ENCODE assay signal across 6 cellular contexts in genomic region chr2:19880191-19880590, GRCh38. TPM values are rescaled to one million over a fixed set of nuclear protein-coding genes. Genes with fewer than 3 reads are reported as not detected.
DNase-seq lines count a peak whose midpoint lies in the region; ATAC-seq, FAIRE-seq and TF ChIP-seq lines count a peak whose summit lies in the region.
"Not testable (repeated sequence)": the region's sequence is repeated elsewhere in the genome, so short reads cannot be mapped to it uniquely, and the experiment has no call there.

No MANE protein-coding gene starts in this region.

- H3K4me3 Mint-ChIP-seq in CD8-positive, alpha-beta T cell, result not testable (repeated sequence)
- H3K4me3 Mint-ChIP-seq in endothelial cell (ENCODE audit: unreplicated experiment), result peak overlapping the region; percentile 28

- intact Hi-C loops in CD8-positive, alpha-beta T cell (cut with DNase I, micrococcal nuclease); GM12878 (cut with micrococcal nuclease; ENCODE audit: unreplicated experiment): not testable (repeated sequence)

- peaks cover 42% of the 10 kb centered on the region for H3K36me3 Mint-ChIP-seq in CD8-positive, alpha-beta T cell
- H3K36me3 Mint-ChIP-seq in endothelial cell (ENCODE audit: low read depth, unreplicated experiment), result peaks cover 11% of the 10 kb centered on the region

- not testable (repeated sequence) for H3K36me3 ChIP-seq in CD8-positive, alpha-beta T cell (ENCODE audit: insufficient read depth, low read length); GM12878 (ENCODE audit: control insufficient read depth in 2 of 2, insufficient read depth in 2 of 2, low read length in 1 of 2); neuronal stem cell (replicated peaks in 1 of 2; ENCODE audit: control insufficient read depth in 2 of 2, insufficient read depth in 2 of 2, low read length in 2 of 2)

- H3K27ac Mint-ChIP-seq in CD8-positive, alpha-beta T cell, result peak overlapping the region; percentile 33
- not testable (repeated sequence) for H3K27ac Mint-ChIP-seq in endothelial cell (ENCODE audit: unreplicated experiment)

- H2BK12ac ChIP-seq in neuronal stem cell (ENCODE audit: low read length), result not testable (repeated sequence)

- not testable (repeated sequence) for TF ChIP-seq POLR2A in GM12878 (IDR thresholded peaks at IDR 0.05; ENCODE audit: low read depth, low read length)

- H2BK5ac ChIP-seq in neuronal stem cell (ENCODE audit: low read length), result not testable (repeated sequence)

- BruUV-seq in GM12878 (replicated peaks; lab: Mats Ljungman, UMichigan), result not testable (repeated sequence)

- H4K20me1 ChIP-seq in GM12878 (ENCODE audit: control insufficient read depth, insufficient read depth), result not testable (repeated sequence)

- not testable (repeated sequence) for ATAC-seq in CD8-positive, alpha-beta T cell; GM12878

- not testable (repeated sequence) for H3K9me3 Mint-ChIP-seq in CD8-positive, alpha-beta T cell; endothelial cell (ENCODE audit: unreplicated experiment)

- not testable (repeated sequence) for H2BK15ac ChIP-seq in neuronal stem cell (ENCODE audit: low read length)

- not testable (repeated sequence) for H3K4me1 Mint-ChIP-seq in CD8-positive, alpha-beta T cell (ENCODE audit: low read depth); endothelial cell (ENCODE audit: unreplicated experiment)

- TF ChIP-seq RAD21 in GM12878 (IDR thresholded peaks at IDR 0.05; ENCODE audit: insufficient read depth, low read depth, low read length), result not testable (repeated sequence)

- POLR2A ChIA-PET in CD8-positive, alpha-beta T cell (lab: Charles Lee); GM12878 (lab: Charles Lee): not testable (repeated sequence)

- TF ChIP-seq CTCF in CD8-positive, alpha-beta T cell (IDR thresholded peaks at IDR 0.05); GM12878 (IDR thresholded peaks at IDR 0.05 in 2 of 3, conservative IDR thresholded peaks at IDR 0.05 in 1 of 3; ENCODE audit: control insufficient read depth in 2 of 3, extremely low read depth in 1 of 3, insufficient read depth in 1 of 3, low read depth in 3 of 3, low read length in 3 of 3); endothelial cell (IDR thresholded peaks at IDR 0.05; ENCODE audit: unreplicated experiment): not testable (repeated sequence)

- H3K23ac ChIP-seq in neuronal stem cell (ENCODE audit: low read depth, low read length, poor library complexity), result not testable (repeated sequence)

- not testable (repeated sequence) for H3K4ac ChIP-seq in neuronal stem cell (ENCODE audit: low read length)

- not testable (repeated sequence) for H3K27me3 ChIP-seq in CD8-positive, alpha-beta T cell (ENCODE audit: insufficient read depth, low read length); GM12878 (replicated peaks in 1 of 2; ENCODE audit: control insufficient read depth in 2 of 2, insufficient read depth in 2 of 2, low read length in 1 of 2); neuronal stem cell (ENCODE audit: control insufficient read depth in 3 of 3, insufficient read depth in 3 of 3, low read depth in 1 of 3, low read length in 3 of 3)

- H3K27me3 Mint-ChIP-seq in CD8-positive, alpha-beta T cell (ENCODE audit: low read depth); endothelial cell (ENCODE audit: unreplicated experiment): not testable (repeated sequence)

- H2AK5ac ChIP-seq in neuronal stem cell (ENCODE audit: low read depth, low read length), result not testable (repeated sequence)

- CTCF ChIA-PET in CD8-positive, alpha-beta T cell (lab: Charles Lee); GM12878 (lab: Yijun Ruan, JAX): not testable (repeated sequence)

- not testable (repeated sequence) for FAIRE-seq in GM12878 (lab: Jason Lieb, UNC)

- not testable (repeated sequence) for H3K4me3 ChIP-seq in CD8-positive, alpha-beta T cell (ENCODE audit: low read depth, low read length); GM12878; neuronal stem cell (ENCODE audit: low read length in 2 of 2)

- not testable (repeated sequence) for H3K4me2 ChIP-seq in GM12878 (ENCODE audit: control insufficient read depth, insufficient read depth); neuronal stem cell (ENCODE audit: insufficient read depth, low read length, poor library complexity, severe bottlenecking)

- H3K27ac ChIP-seq in CD8-positive, alpha-beta T cell (ENCODE audit: low read depth, low read length); GM12878 (ENCODE audit: control insufficient read depth, insufficient read depth); neuronal stem cell (replicated peaks; ENCODE audit: low read length): not testable (repeated sequence)

- SMC1A ChIA-PET in GM12878 (lab: Charles Lee; ENCODE audit: uncharacterized antibody, unreplicated experiment), result not testable (repeated sequence)

- DNase-seq in CD8-positive, alpha-beta T cell; GM12878 (ENCODE audit: low read depth, low spot score); endothelial cell (ENCODE audit: low spot score); neuronal stem cell (ENCODE audit: low spot score): not testable (repeated sequence)
- DNase-seq in SK-MEL-5 (ENCODE audit: low read depth, low spot score), result peak; percentile 30
- DNase-seq in activated CD8-positive, alpha-beta memory T cell treated with anti-CD3 and anti-CD28 coated beads for 24 hours, result peak; percentile 9

- H3K18ac ChIP-seq in neuronal stem cell (ENCODE audit: low read length), result not testable (repeated sequence)

- H3K9ac ChIP-seq in GM12878 (ENCODE audit: control insufficient read depth, insufficient read depth, low read length), result not testable (repeated sequence)
- H3K9ac ChIP-seq in neuronal stem cell (ENCODE audit: low read depth, low read length, poor library complexity), result peak overlapping the region; percentile 38

- TF ChIP-seq EP300 in GM12878 (IDR thresholded peaks at IDR 0.05; ENCODE audit: borderline replicate concordance in 1 of 2, control insufficient read depth in 1 of 2, low read depth in 2 of 2, low read length in 2 of 2), result not testable (repeated sequence)

- not testable (repeated sequence) for H3K14ac ChIP-seq in neuronal stem cell (ENCODE audit: low read length)

- H2BK120ac ChIP-seq in neuronal stem cell (ENCODE audit: low read depth, low read length), result not testable (repeated sequence)

- not testable (repeated sequence) for H3K4me1 ChIP-seq in CD8-positive, alpha-beta T cell (ENCODE audit: insufficient read depth, low read length); GM12878 (ENCODE audit: control insufficient read depth, insufficient read depth, low read length); neuronal stem cell (ENCODE audit: control insufficient read depth in 2 of 2, insufficient read depth in 1 of 2, low read depth in 1 of 2, low read length in 2 of 2)

- in situ Hi-C loops in SK-MEL-5 (cut with HindIII; ENCODE audit: low pct_unique_long_range_greater_than_20kb, low sequenced_read_pairs); GM12878 (cut with MboI): not testable (repeated sequence)

- H3K79me1 ChIP-seq in neuronal stem cell (ENCODE audit: low read depth, low read length), result not testable (repeated sequence)

- H4K8ac ChIP-seq in neuronal stem cell (ENCODE audit: low read depth, low read length), result not testable (repeated sequence)

- H2AFZ ChIP-seq in GM12878 (ENCODE audit: control insufficient read depth, low read depth, low read length); neuronal stem cell (ENCODE audit: low read length): not testable (repeated sequence)

- not testable (repeated sequence) for H3K9me3 ChIP-seq in CD8-positive, alpha-beta T cell (ENCODE audit: low read length); GM12878 (replicated peaks; ENCODE audit: control insufficient read depth, insufficient read depth, low read length); neuronal stem cell (replicated peaks in 1 of 2; ENCODE audit: control insufficient read depth in 2 of 2, insufficient read depth in 1 of 2, low read depth in 1 of 2, low read length in 2 of 2)

- RAD21 ChIA-PET in GM12878 (lab: Charles Lee; ENCODE audit: unreplicated experiment), result not testable (repeated sequence)

- not testable (repeated sequence) for H3K79me2 ChIP-seq in GM12878 (ENCODE audit: control insufficient read depth, insufficient read depth, low read length)

- H4K91ac ChIP-seq in neuronal stem cell (ENCODE audit: low read depth, low read length, poor library complexity), result not testable (repeated sequence)

TF ChIP-seq in GM12878, 131 proteins besides CTCF, POLR2A, EP300 and RAD21 (continues in another document):
- peak in 1 of 2 experiments; percentile 24; a peak in 1 of 4 replicates for TF ChIP-seq BHLHE40 (IDR thresholded peaks at IDR 0.05; ENCODE audit: borderline replicate concordance in 1 of 2, low read depth in 2 of 2, low read length in 1 of 2)

RNA-seq across cellular contexts. Expression of gene TTC32, which starts 21.6 kb away (rescaled TPM):
- 10 to 100 TPM; 33.7 to 35.8 TPM for total RNA-seq in CD8-positive, alpha-beta T cell
- 10.8 and 12.2 TPM in 2 replicates for total RNA-seq in SK-MEL-5 (2014; rRNA removed; shearing (Covaris generic))
- 4.9 and 5.3 TPM in 2 replicates for polyA plus RNA-seq in SK-MEL-5 (2015; cell fraction: cytosol; rRNA removed)
- polyA plus RNA-seq in SK-MEL-5 (2015; cell fraction: nucleus; rRNA removed), result 167 and 178 TPM in 2 replicates
- total RNA-seq in GM12878 (2013; cell fraction: nucleolus; rRNA removed), result 71.7 and 84.3 TPM in 2 replicates
- total RNA-seq in GM12878 (2014; rRNA removed), result 11.1 and 13.2 TPM in 2 replicates
- total RNA-seq in GM12878 (2014; rRNA removed; fragmentation: Illumina TruSeq; extraction: Trizol), result 17.2 and 17.7 TPM in 2 replicates
- total RNA-seq in GM12878 (2021), result 14.3 and 14.6 TPM in 2 replicates
- polyA plus RNA-seq in GM12878 (2011; ENCODE audit: low read depth), result 9.1 TPM
- polyA plus RNA-seq in GM12878 (2011; rRNA removed), result 25.2 and 32.8 TPM in 2 replicates
- polyA plus RNA-seq in GM12878 (2011; cell fraction: cytosol; rRNA removed), result 8.0 and 9.6 TPM in 2 replicates
- 36.6 and 42.1 TPM in 2 replicates for polyA plus RNA-seq in GM12878 (2011; cell fraction: nucleus; rRNA removed)
- polyA plus RNA-seq in GM12878 (2012), result 18.3 TPM in 2 replicates
- 13.3 and 17.1 TPM in 2 replicates for polyA plus RNA-seq in GM12878 (2014; fragmentation: Illumina TruSeq; extraction: Trizol)
- 10 to 100 TPM; 21.6 to 25.3 TPM for polyA plus RNA-seq in GM12878 (2014; fragmentation: Nextera tagmentation; extraction: Ambion mirVana)
- polyA plus RNA-seq in GM12878 (2014; rRNA removed), result 15.6 and 16.0 TPM in 2 replicates
- polyA plus RNA-seq in GM12878 (2016; fragmentation: Nextera tagmentation; extraction: Ambion mirVana), result 10 to 100 TPM; 28.2 to 30.0 TPM
- polyA minus RNA-seq in GM12878 (2011; rRNA and poly(A)+ RNA removed), result 6.8 and 8.6 TPM in 2 replicates
- polyA minus RNA-seq in GM12878 (2011; cell fraction: cytosol; rRNA and poly(A)+ RNA removed), result 4.3 and 6.5 TPM in 2 replicates
- polyA minus RNA-seq in GM12878 (2011; cell fraction: nucleus; rRNA and poly(A)+ RNA removed), result 39.4 and 42.2 TPM in 2 replicates
- 9.4 TPM for total RNA-seq in endothelial cell (ENCODE audit: unreplicated experiment)
- 41.4 TPM for polyA plus RNA-seq in neuronal stem cell (2013, experiment 1 of 2)
- polyA plus RNA-seq in neuronal stem cell (2013, experiment 2 of 2), result 42.4 TPM
